8 cellular contexts compared by ENCODE assay signal in genomic region chr20:11917663-11918062, GRCh38. TPM values are rescaled to one million over a fixed set of nuclear protein-coding genes. Genes with fewer than 3 reads are reported as not detected.
A peak's percentile ranks its signal among the peaks of the same experiment; 100 is the strongest.
DNase-seq lines count a peak whose midpoint lies in the region; ATAC-seq and TF ChIP-seq lines count a peak whose summit lies in the region.

BTBD3 (plus strand) TSS chr20:11917893; CDS start chr20:11918276, 383 bp downstream.

- no peak within 1 kb of the TSS for H3K9ac ChIP-seq in Karpas-422 (ENCODE audit: low read length)

- H3K79me2 ChIP-seq in Karpas-422 (ENCODE audit: low read length), result no peaks in the 10 kb centered on the region

- DNase-seq in COLO668 (lab: John Stamatoyannopoulos, UW; ENCODE audit: unreplicated experiment), result peak; percentile 76
- DNase-seq in NCI-H2081 treated with DMSO at 0.1 percent for 48 hours (lab: John Stamatoyannopoulos, UW), result peak; percentile 78
- DNase-seq in astrocyte of the spinal cord (ENCODE audit: low read depth, low spot score), result peak; percentile 67
- peak; percentile 54 to 84 for DNase-seq in hippocampal formation (lab: John Stamatoyannopoulos, UW)
- DNase-seq in skeletal muscle cell (ENCODE audit: low read depth), result peak; percentile 49
- no peak for DNase-seq in Karpas-422
- DNase-seq in NCI-H226, result no peak

- no peaks in the 10 kb centered on the region for H3K27me3 ChIP-seq in Karpas-422 (ENCODE audit: low read length)

- in situ Hi-C loops in astrocyte of the spinal cord (cut with HindIII; ENCODE audit: low sequenced_read_pairs), result no loop called here

- TF ChIP-seq CTCF in astrocyte of the spinal cord (IDR thresholded peaks at IDR 0.05; ENCODE audit: low read depth, low read length), result no peak

- no peak within 1 kb of the TSS for H3K27ac ChIP-seq in Karpas-422 (ENCODE audit: low read length)

- peaks cover 7% of the 10 kb centered on the region; the same call in 1 of the 2 replicates for H3K9me3 ChIP-seq in Karpas-422 (ENCODE audit: low read length)

- no peaks in the 10 kb centered on the region for H3K36me3 ChIP-seq in Karpas-422 (ENCODE audit: insufficient read depth, low read length)

- H2AFZ ChIP-seq in Karpas-422 (ENCODE audit: low read length), result no peak within 1 kb of the TSS

- H3K4me3 ChIP-seq in astrocyte of the spinal cord (ENCODE audit: low read depth, low read length), result peak within 1 kb of the TSS; percentile 19
- peak within 1 kb of the TSS; percentile 33 for H3K4me3 ChIP-seq in skeletal muscle cell (ENCODE audit: low read depth, low read length)
- H3K4me3 ChIP-seq in Karpas-422 (ENCODE audit: low read length), result no peak within 1 kb of the TSS

- no peaks in the 10 kb centered on the region for H4K20me1 ChIP-seq in Karpas-422 (ENCODE audit: insufficient read depth, low read depth, low read length)

- no peaks in the 10 kb centered on the region for H3K4me1 ChIP-seq in Karpas-422 (ENCODE audit: low read length)

- no peak within 1 kb of the TSS for H3K4me2 ChIP-seq in Karpas-422 (ENCODE audit: low read depth, low read length, poor library complexity, severe bottlenecking)

- H3K9me2 ChIP-seq in Karpas-422 (replicated peaks; ENCODE audit: insufficient read depth, low read length), result no peaks in the 10 kb centered on the region

- ATAC-seq in GM21786 (IDR thresholded peaks at IDR 0.05; ENCODE audit: unreplicated experiment), result peak; percentile 92

RNA-seq across cellular contexts. Expression of gene BTBD3, which starts in this region (rescaled TPM):
- total RNA-seq in Karpas-422 (2014; rRNA removed; shearing (Covaris generic); ENCODE audit: low replicate concordance), result not detected in 2 replicates

Comparison
In these comparisons a context has a peak if more than half of its experiments do, and no peak if none do; other contexts are left out.
1. DNase-seq: peak in COLO668 (single experiment), NCI-H2081 treated with DMSO at 0.1 percent for 48 hours (single experiment), astrocyte of the spinal cord (single experiment), hippocampal formation (2 of 2) and skeletal muscle cell (single experiment); none in Karpas-422 (single experiment) and NCI-H226 (single experiment).